Comparison of ENCODE assay signal across 9 cellular contexts in the genomic region with DNA sequence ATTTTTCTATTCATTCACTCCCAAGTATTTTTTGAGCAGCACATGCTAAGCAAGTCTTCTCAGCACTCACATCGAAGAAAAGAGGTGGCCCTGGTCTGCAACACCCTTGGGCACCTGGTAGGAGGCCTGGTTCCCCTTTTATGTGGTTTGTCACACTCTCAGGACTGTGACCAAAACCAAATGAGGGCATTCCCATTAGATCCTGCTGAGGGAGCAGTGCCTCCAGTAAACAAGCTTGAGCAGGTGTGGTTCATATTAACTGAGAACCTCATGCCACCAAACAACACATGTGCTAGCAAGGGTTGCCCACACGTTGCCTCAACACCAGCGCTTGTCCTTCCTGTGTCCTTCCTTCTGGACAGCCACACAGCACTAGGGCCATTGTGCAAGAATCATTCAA. TPM values are rescaled to one million over a fixed set of nuclear protein-coding genes. Genes with fewer than 3 reads are reported as not detected.
A peak's percentile ranks its signal among the peaks of the same experiment; 100 is the strongest.
DNase-seq lines count a peak whose midpoint lies in the region; ATAC-seq and TF ChIP-seq lines count a peak whose summit lies in the region.
"Had no signal": no experiment of that assay in that cellular context is flagged by ENCODE, and none has a peak within 500 bp of the region (broad histone marks: within the 10 kb centered on the region; RNA-seq: fewer than 3 reads in every experiment).

No MANE protein-coding gene starts in this region.

- H3K27ac Mint-ChIP-seq in natural killer cell = no peak overlapping the region
- no peak overlapping the region for H3K27ac Mint-ChIP-seq in natural killer cell treated with Interleukin-12 subunit alpha and Interleukin-12 subunit beta and Interleukin-15 and Interleukin-18, amount 100 ng/mL, for 72 hours

- peaks cover 8 to 9% of the 10 kb centered on the region in 2 donors for H3K4me1 Mint-ChIP-seq in natural killer cell
- H3K4me1 Mint-ChIP-seq in natural killer cell treated with Interleukin-12 subunit alpha and Interleukin-12 subunit beta and Interleukin-15 and Interleukin-18, amount 100 ng/mL, for 72 hours (ENCODE audit: low read depth in 2 of 2) = no peaks in the 10 kb centered on the region

- H3K27me3 Mint-ChIP-seq in natural killer cell (ENCODE audit: low read depth in 2 of 2) = no peaks in the 10 kb centered on the region
- H3K27me3 Mint-ChIP-seq in natural killer cell treated with Interleukin-12 subunit alpha and Interleukin-12 subunit beta and Interleukin-15 and Interleukin-18, amount 100 ng/mL, for 72 hours = peaks cover 6 to 12% of the 10 kb centered on the region in 2 donors

- ATAC-seq in natural killer cell (peak in 2 of 3 donors; percentile 43 to 58), HG02981 (IDR thresholded peaks at IDR 0.05; ENCODE audit: unreplicated experiment) (peak; percentile 67)
- no peak for ATAC-seq in natural killer cell treated with Interleukin-12 subunit alpha and Interleukin-12 subunit beta and Interleukin-15 and Interleukin-18, amount 100 ng/mL, for 72 hours

- H3K9me3 Mint-ChIP-seq in natural killer cell = no peaks in the 10 kb centered on the region
- H3K9me3 Mint-ChIP-seq in natural killer cell treated with Interleukin-12 subunit alpha and Interleukin-12 subunit beta and Interleukin-15 and Interleukin-18, amount 100 ng/mL, for 72 hours = no peaks in the 10 kb centered on the region

- H3K4me3 Mint-ChIP-seq in natural killer cell = no peak overlapping the region
- no peak overlapping the region for H3K4me3 Mint-ChIP-seq in natural killer cell treated with Interleukin-12 subunit alpha and Interleukin-12 subunit beta and Interleukin-15 and Interleukin-18, amount 100 ng/mL, for 72 hours

- no peaks in the 10 kb centered on the region for H3K36me3 Mint-ChIP-seq in natural killer cell
- H3K36me3 Mint-ChIP-seq in natural killer cell treated with Interleukin-12 subunit alpha and Interleukin-12 subunit beta and Interleukin-15 and Interleukin-18, amount 100 ng/mL, for 72 hours = no peaks in the 10 kb centered on the region

- intact Hi-C loops in natural killer cell (cut with micrococcal nuclease) = no loop called here

- no peak for TF ChIP-seq CTCF in natural killer cell (IDR thresholded peaks at IDR 0.05)

- DNase-seq in natural killer cell (no peak), NOMO-1 treated with DMSO at 0.1 percent for 48 hours (lab: John Stamatoyannopoulos, UW; ENCODE audit: unreplicated experiment) (peak; percentile 34), KG1 (lab: John Stamatoyannopoulos, UW) (no peak), superior temporal gyrus (ENCODE audit: extremely low spot score) (no peak), NCI-H1694 treated with DMSO at 0.1 percent for 48 hours (lab: John Stamatoyannopoulos, UW) (no peak), A172 (ENCODE audit: low spot score) (no peak)
- no peak for DNase-seq in natural killer cell treated with Interleukin-12 subunit alpha and Interleukin-12 subunit beta and Interleukin-15 and Interleukin-18, amount 100 ng/mL, for 72 hours (ENCODE audit: low spot score)
- DNase-seq: C1 segment of cervical spinal cord had no signal

RNA-seq across cellular contexts. Expression of gene SYK, which starts 26.9 kb away (rescaled TPM):
- 100 to 1,000 TPM in 1 of 3 donors, 10 to 100 TPM in 2; 75.5 to 104 (median 78.0) TPM for total RNA-seq in natural killer cell
- 10 to 100 TPM; 25.8 to 53.0 TPM for total RNA-seq in natural killer cell treated with Interleukin-12 subunit alpha and Interleukin-12 subunit beta and Interleukin-15 and Interleukin-18, amount 100 ng/mL, for 72 hours
- not detected in 2 replicates for total RNA-seq in A172 (2014; rRNA removed; shearing (Covaris generic))

Comparison
In these comparisons a context has a peak if more than half of its experiments do, and no peak if none do; other contexts are left out.
1. ATAC-seq: peak in natural killer cell (2 of 3) and HG02981 (single experiment); none in natural killer cell treated with Interleukin-12 subunit alpha and Interleukin-12 subunit beta and Interleukin-15 and Interleukin-18, amount 100 ng/mL, for 72 hours (0 of 2).
2. RNA of gene SYK, which starts 26.9 kb away (total RNA-seq): 75.5 to 104 TPM in natural killer cell and 25.8 to 53.0 TPM in natural killer cell treated with Interleukin-12 subunit alpha and Interleukin-12 subunit beta and Interleukin-15 and Interleukin-18, amount 100 ng/mL, for 72 hours; not detected in A172; every median in the first group is over 10 times any median in the second.